ENCODE assay signal across 34 cellular contexts in genomic region chr3:152087153-152087552, GRCh38.
DNase-seq lines count a peak whose midpoint lies in the region; ATAC-seq, FAIRE-seq and TF ChIP-seq lines count a peak whose summit lies in the region.
"Had no signal": no experiment of that assay in that cellular context is flagged by ENCODE, and none has a peak within 500 bp of the region (broad histone marks: within the 10 kb centered on the region; RNA-seq: fewer than 3 reads in every experiment).

No MANE protein-coding gene starts in this region.

- no peak for ATAC-seq in A549
- ATAC-seq in sciatic nerve = peak; percentile 36
- no peak for ATAC-seq in HG03432 (IDR thresholded peaks at IDR 0.05; ENCODE audit: unreplicated experiment)
- ATAC-seq in stimulated activated memory B cell treated with anti-CD40 and anti-IgM and Interleukin-4, amounts not matched to agents 10 μg/mL and 1 μg/mL and 100 μg/mL, for 72 hours = no peak
- ATAC-seq: CD8-positive, alpha-beta T cell; naive thymus-derived CD4-positive, alpha-beta T cell had no signal

- no peak overlapping the region for H3K4me2 ChIP-seq in A549

- DNase-seq in A549 (ENCODE audit: low read depth in 1 of 2, low spot score in 1 of 2) (no peak), OCI-M1 (lab: John Stamatoyannopoulos, UW) (peak; percentile 59), fibroblast of the aortic adventitia (ENCODE audit: low read depth) (peak; percentile 17), sciatic nerve (ENCODE audit: low spot score) (no peak), COLO668 (lab: John Stamatoyannopoulos, UW; ENCODE audit: unreplicated experiment) (no peak), SJCRH30 (no peak)
- DNase-seq: ACHN; activated CD4-positive, alpha-beta T cell treated with anti-CD3 and anti-CD28 coated beads, Interleukin-2, amount 50 U/mL, for 1 hour; activated CD4-positive, CD25-positive, alpha-beta regulatory T cell; activated effector memory CD4-positive, alpha-beta T cell treated with anti-CD3 and anti-CD28 coated beads, Interleukin-2, amount 50 U/mL, for 16 hours; activated naive CD8-positive, alpha-beta T cell treated with anti-CD3 and anti-CD28 coated beads, Interleukin-2, amount 10 ng/mL, durations not matched to agents 7 days and 5 days; activated T-cell treated with anti-CD3 and anti-CD28 coated beads, Interleukin-2, amount 50 U/mL, for 24 hours; BE2C; CD8-positive, alpha-beta T cell; colonic mucosa; effector memory CD4-positive, alpha-beta T cell; foreskin fibroblast; HCEC 1CT; kidney; naive thymus-derived CD4-positive, alpha-beta T cell; NCI-H1092; NCI-H1694 treated with DMSO at 0.1 percent for 48 hours; NCI-H446 treated with DMSO at 0.1 percent for 48 hours; occipital lobe; spleen; stimulated activated CD4-positive, alpha-beta T cell treated with anti-CD3 and anti-CD28 coated beads, Interleukin-2, amount 100 ng/mL, for 24 hours; thyroid gland had no signal

- no peak for FAIRE-seq in A549 (lab: Jason Lieb, UNC)
- FAIRE-seq: GM12891, kidney had no signal

- H3K27ac Mint-ChIP-seq in stimulated activated memory B cell treated with anti-CD40 and anti-IgM and Interleukin-4, amounts not matched to agents 10 μg/mL and 1 μg/mL and 100 μg/mL, for 72 hours = no peak overlapping the region
- H3K27ac Mint-ChIP-seq: activated naive CD8-positive, alpha-beta T cell treated with anti-CD3 and anti-CD28 coated beads, Interleukin-2, amount 10 ng/mL, durations not matched to agents 7 days and 5 days; activated T-cell treated with anti-CD3 and anti-CD28 coated beads, Interleukin-2, amount 50 U/mL, for 24 hours; CD8-positive, alpha-beta T cell; IgD-negative memory B cell; mesothelial cell of epicardium; naive thymus-derived CD4-positive, alpha-beta T cell; stimulated activated naive CD8-positive, alpha-beta T cell treated with anti-CD3 and anti-CD28 coated beads, Interleukin-15, Interleukin-2, amounts not matched to agents 100 ng/mL and 50 ng/mL, for 24 hours had no signal

- no peak overlapping the region for H3K4me3 Mint-ChIP-seq in stimulated activated memory B cell treated with anti-CD40 and anti-IgM and Interleukin-4, amounts not matched to agents 10 μg/mL and 1 μg/mL and 100 μg/mL, for 72 hours
- H3K4me3 Mint-ChIP-seq: activated naive CD8-positive, alpha-beta T cell treated with anti-CD3 and anti-CD28 coated beads, Interleukin-2, amount 10 ng/mL, durations not matched to agents 7 days and 5 days; activated T-cell treated with anti-CD3 and anti-CD28 coated beads, Interleukin-2, amount 50 U/mL, for 24 hours; CD8-positive, alpha-beta T cell; IgD-negative memory B cell; mesothelial cell of epicardium; naive thymus-derived CD4-positive, alpha-beta T cell; stimulated activated naive CD8-positive, alpha-beta T cell treated with anti-CD3 and anti-CD28 coated beads, Interleukin-15, Interleukin-2, amounts not matched to agents 100 ng/mL and 50 ng/mL, for 24 hours had no signal

- H3K9me3 ChIP-seq in A549 = no peaks in the 10 kb centered on the region
- no peaks in the 10 kb centered on the region for H3K9me3 ChIP-seq in SJCRH30 (replicated peaks)
- H3K9me3 ChIP-seq: BE2C, colonic mucosa, spleen, thyroid gland had no signal

- CTCF ChIA-PET in A549 (lab: Yijun Ruan, JAX) = no interaction called here

- no peak for TF ChIP-seq CTCF in A549 (IDR thresholded peaks at IDR 0.05)
- TF ChIP-seq CTCF in fibroblast of the aortic adventitia (IDR thresholded peaks at IDR 0.05; ENCODE audit: insufficient read depth, low read length) = no peak

- no peaks in the 10 kb centered on the region for H3K27me3 Mint-ChIP-seq in stimulated activated memory B cell treated with anti-CD40 and anti-IgM and Interleukin-4, amounts not matched to agents 10 μg/mL and 1 μg/mL and 100 μg/mL, for 72 hours
- H3K27me3 Mint-ChIP-seq: activated T-cell treated with anti-CD3 and anti-CD28 coated beads, Interleukin-2, amount 50 U/mL, for 24 hours; IgD-negative memory B cell; stimulated activated naive CD8-positive, alpha-beta T cell treated with anti-CD3 and anti-CD28 coated beads, Interleukin-15, Interleukin-2, amounts not matched to agents 100 ng/mL and 50 ng/mL, for 24 hours had no signal

- no peaks in the 10 kb centered on the region for H3K36me3 ChIP-seq in SJCRH30
- H3K36me3 ChIP-seq: BE2C, colonic mucosa, spleen, thyroid gland had no signal

- no peaks in the 10 kb centered on the region for H3K36me3 Mint-ChIP-seq in stimulated activated memory B cell treated with anti-CD40 and anti-IgM and Interleukin-4, amounts not matched to agents 10 μg/mL and 1 μg/mL and 100 μg/mL, for 72 hours
- H3K36me3 Mint-ChIP-seq: CD8-positive, alpha-beta T cell; mesothelial cell of epicardium had no signal

- H3K4me1 Mint-ChIP-seq in stimulated activated memory B cell treated with anti-CD40 and anti-IgM and Interleukin-4, amounts not matched to agents 10 μg/mL and 1 μg/mL and 100 μg/mL, for 72 hours = no peaks in the 10 kb centered on the region
- H3K4me1 Mint-ChIP-seq: activated naive CD8-positive, alpha-beta T cell treated with anti-CD3 and anti-CD28 coated beads, Interleukin-2, amount 10 ng/mL, durations not matched to agents 7 days and 5 days; IgD-negative memory B cell; mesothelial cell of epicardium had no signal

- intact Hi-C loops in sciatic nerve (cut with DNase I) = no loop called here

- POLR2A ChIA-PET in A549 (lab: Yijun Ruan, JAX) = no interaction called here

- TF ChIP-seq RAD21 in A549 (conservative IDR thresholded peaks at IDR 0.05 in 1 of 2, IDR thresholded peaks at IDR 0.05 in 1 of 2) = no peak

- no peak for TF ChIP-seq EP300 in A549 (IDR thresholded peaks at IDR 0.05)

- H3K27me3 ChIP-seq in SJCRH30 = no peaks in the 10 kb centered on the region
- H3K27me3 ChIP-seq: colonic mucosa, spleen, thyroid gland had no signal

- no peaks in the 10 kb centered on the region for H3K9me3 Mint-ChIP-seq in stimulated activated memory B cell treated with anti-CD40 and anti-IgM and Interleukin-4, amounts not matched to agents 10 μg/mL and 1 μg/mL and 100 μg/mL, for 72 hours
- H3K9me3 Mint-ChIP-seq: activated naive CD8-positive, alpha-beta T cell treated with anti-CD3 and anti-CD28 coated beads, Interleukin-2, amount 10 ng/mL, durations not matched to agents 7 days and 5 days; activated T-cell treated with anti-CD3 and anti-CD28 coated beads, Interleukin-2, amount 50 U/mL, for 24 hours; CD8-positive, alpha-beta T cell; naive thymus-derived CD4-positive, alpha-beta T cell; stimulated activated naive CD8-positive, alpha-beta T cell treated with anti-CD3 and anti-CD28 coated beads, Interleukin-15, Interleukin-2, amounts not matched to agents 100 ng/mL and 50 ng/mL, for 24 hours had no signal

- no peak overlapping the region for H3K27ac ChIP-seq in A549
- no peak overlapping the region for H3K27ac ChIP-seq in SJCRH30
- H3K27ac ChIP-seq: colonic mucosa, RWPE1, spleen, thyroid gland had no signal

- TF ChIP-seq POLR2A in A549 (IDR thresholded peaks at IDR 0.05; ENCODE audit: low read length) = no peak

- no peak overlapping the region for H3K4me3 ChIP-seq in A549
- H3K4me3 ChIP-seq in fibroblast of the aortic adventitia (ENCODE audit: low read depth, low read length) = no peak overlapping the region
- H3K4me3 ChIP-seq in SJCRH30 = no peak overlapping the region
- H3K4me3 ChIP-seq: colonic mucosa, spleen, thyroid gland had no signal

- no peaks in the 10 kb centered on the region for H3K4me1 ChIP-seq in A549
- H3K4me1 ChIP-seq in SJCRH30 = no peaks in the 10 kb centered on the region
- H3K4me1 ChIP-seq: BE2C, colonic mucosa, spleen, thyroid gland had no signal

TF ChIP-seq in A549, 52 proteins besides CTCF, POLR2A, EP300 and RAD21:
- TF ChIP-seq FOSL2 (IDR thresholded peaks at IDR 0.05) = no peak
- TF ChIP-seq FOSL2 (CRISPR knock-in tag; IDR thresholded peaks at IDR 0.05) = no peak
- TF ChIP-seq MAFK (IDR thresholded peaks at IDR 0.05; ENCODE audit: partially characterized antibody) = peak; percentile 17

Comparison
In these comparisons a context has a peak if more than half of its experiments do, and no peak if none do; other contexts are left out.
1. DNase-seq: peak in OCI-M1 (single experiment) and fibroblast of the aortic adventitia (single experiment); none in A549 (0 of 2), sciatic nerve (single experiment), COLO668 (single experiment) and SJCRH30 (0 of 2).